ENCODE assay signal across 10 cellular contexts in the genomic region with DNA sequence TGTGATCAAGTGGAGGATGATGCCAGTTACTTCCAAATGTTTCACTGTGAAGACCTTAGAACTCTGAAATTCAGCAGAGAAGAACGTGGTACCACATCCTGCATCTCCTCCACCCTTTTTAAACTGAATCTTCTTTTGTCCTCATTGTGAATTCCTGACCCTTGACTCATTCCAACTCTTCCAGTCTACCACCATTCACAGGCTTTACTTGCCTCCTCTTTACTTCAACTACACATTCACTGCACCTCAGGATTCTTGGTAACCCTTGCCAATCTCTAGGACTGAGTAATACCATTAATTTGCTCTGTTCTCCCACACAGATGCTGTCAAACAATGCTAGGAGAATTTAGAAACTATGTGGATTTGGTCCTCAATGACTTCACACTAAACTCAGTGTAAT. TPM values are rescaled to one million over a fixed set of nuclear protein-coding genes. Genes with fewer than 3 reads are reported as not detected.
DNase-seq lines count a peak whose midpoint lies in the region; ATAC-seq and TF ChIP-seq lines count a peak whose summit lies in the region.
"Had no signal": no experiment of that assay in that cellular context is flagged by ENCODE, and none has a peak within 500 bp of the region (broad histone marks: within the 10 kb centered on the region; RNA-seq: fewer than 3 reads in every experiment).

No MANE protein-coding gene starts in this region.

- peak; percentile 99 for DNase-seq in AG10803 (ENCODE audit: low read depth)
- DNase-seq in HS-5 (ENCODE audit: low read depth): peak; percentile 99
- peak; percentile 89 for DNase-seq in astrocyte of the cerebellum (ENCODE audit: low read depth)
- peak; percentile 73 for DNase-seq in islet precursor cell
- no peak for DNase-seq in mesenteric fat pad (ENCODE audit: low spot score)
- DNase-seq in coronary artery (ENCODE audit: low spot score): no peak
- DNase-seq in OCI-M1 (lab: John Stamatoyannopoulos, UW): no peak
- DNase-seq: retina had no signal

- H3K27ac ChIP-seq in coronary artery: peak overlapping the region in 1 of 2 donors; percentile 3
- H3K27ac ChIP-seq: KMS-11 had no signal

- H3K4me3 ChIP-seq in AG10803 (ENCODE audit: low read length) (no peak overlapping the region), astrocyte of the cerebellum (ENCODE audit: low read depth, low read length) (no peak overlapping the region), coronary artery (no peak overlapping the region)

- in situ Hi-C loops in astrocyte of the cerebellum (cut with HindIII; ENCODE audit: low sequenced_read_pairs): no loop called here

- TF ChIP-seq CTCF in AG10803 (conservative IDR thresholded peaks at IDR 0.05; ENCODE audit: low read length) (no peak), astrocyte of the cerebellum (IDR thresholded peaks at IDR 0.05; ENCODE audit: low read depth, low read length, missing control alignments) (no peak), coronary artery (IDR thresholded peaks at IDR 0.05) (no peak)

- ATAC-seq in HG03039 (IDR thresholded peaks at IDR 0.05; ENCODE audit: unreplicated experiment): no peak

RNA-seq across cellular contexts. Expression of a gene that starts 37.3 kb away (rescaled TPM):
- 63.7 TPM for total RNA-seq in mesenteric fat pad

Comparison
In these comparisons a context has a peak if more than half of its experiments do, and no peak if none do; other contexts are left out.
1. DNase-seq: peak in AG10803 (single experiment), HS-5 (single experiment), astrocyte of the cerebellum (single experiment) and islet precursor cell (single experiment); none in mesenteric fat pad (single experiment), coronary artery (single experiment) and OCI-M1 (single experiment).